Comparison of ENCODE assay signal across 19 cellular contexts in genomic region chr18:10070581-10071000, GRCh38.
A peak's percentile ranks its signal among the peaks of the same experiment; 100 is the strongest.
DNase-seq lines count a peak whose midpoint lies in the region; ATAC-seq and TF ChIP-seq lines count a peak whose summit lies in the region.
"Had no signal": no experiment of that assay in that cellular context is flagged by ENCODE, and none has a peak within 500 bp of the region (broad histone marks: within the 10 kb centered on the region; RNA-seq: fewer than 3 reads in every experiment).

No MANE protein-coding gene starts in this region.

- ATAC-seq in activated T-cell treated with anti-CD3 and anti-CD28 coated beads, Interleukin-2, amount 50 U/mL, for 72 hours (replicated peaks in 1 of 2), result no peak
- ATAC-seq: A549 had no signal

- no peak for TF ChIP-seq CTCF in choroid plexus epithelial cell (conservative IDR thresholded peaks at IDR 0.05; ENCODE audit: low read depth, low read length)

- no peak overlapping the region for H3K4me3 Mint-ChIP-seq in activated T-cell treated with anti-CD3 and anti-CD28 coated beads, Interleukin-2, amount 50 U/mL, for 72 hours
- H3K4me3 Mint-ChIP-seq: CD4-positive, CD25-positive, alpha-beta regulatory T cell; HFFc6 had no signal

- H3K36me3 Mint-ChIP-seq in activated T-cell treated with anti-CD3 and anti-CD28 coated beads, Interleukin-2, amount 50 U/mL, for 72 hours (ENCODE audit: insufficient read depth in 2 of 2), result no peaks in the 10 kb centered on the region
- H3K36me3 Mint-ChIP-seq: CD4-positive, CD25-positive, alpha-beta regulatory T cell had no signal

- no peaks in the 10 kb centered on the region for H3K4me1 Mint-ChIP-seq in activated T-cell treated with anti-CD3 and anti-CD28 coated beads, Interleukin-2, amount 50 U/mL, for 72 hours (ENCODE audit: low read depth)
- H3K4me1 Mint-ChIP-seq: CD4-positive, CD25-positive, alpha-beta regulatory T cell had no signal

- peaks cover 3% of the 10 kb centered on the region for H3K27me3 Mint-ChIP-seq in activated T-cell treated with anti-CD3 and anti-CD28 coated beads, Interleukin-2, amount 50 U/mL, for 72 hours (ENCODE audit: low read depth)

- DNase-seq in Ammon's horn (ENCODE audit: low spot score) (peak; percentile 25), NCI-H526 treated with DMSO at 0.1 percent for 48 hours (lab: John Stamatoyannopoulos, UW) (peak; percentile 4), choroid plexus epithelial cell (ENCODE audit: low read depth) (peak; percentile 61), kidney tubule cell (ENCODE audit: low spot score) (peak; percentile 6), medulla oblongata (ENCODE audit: extremely low spot score) (no peak), GM03348 (ENCODE audit: low spot score) (no peak)
- DNase-seq in activated T-cell treated with anti-CD3 and anti-CD28 coated beads, Interleukin-2, amount 50 U/mL, for 72 hours, result no peak
- no peak for DNase-seq in activated effector memory CD4-positive, alpha-beta T cell treated with anti-CD3 and anti-CD28 coated beads, Interleukin-2, amount 50 U/mL, for 16 hours
- DNase-seq: AML-193; Calu3; CD4-positive, CD25-positive, alpha-beta regulatory T cell; DND-41; GDM1; GOT3; HFFc6; KG1; NCI-H1092; NCI-H345 had no signal

- H3K4me3 ChIP-seq in choroid plexus epithelial cell (ENCODE audit: low read depth, low read length), result no peak overlapping the region
- H3K4me3 ChIP-seq: A549 had no signal

- H3K27ac Mint-ChIP-seq in activated T-cell treated with anti-CD3 and anti-CD28 coated beads, Interleukin-2, amount 50 U/mL, for 72 hours, result no peak overlapping the region
- H3K27ac Mint-ChIP-seq: CD4-positive, CD25-positive, alpha-beta regulatory T cell; HFFc6 had no signal

- H3K9me3 Mint-ChIP-seq in activated T-cell treated with anti-CD3 and anti-CD28 coated beads, Interleukin-2, amount 50 U/mL, for 72 hours, result no peaks in the 10 kb centered on the region
- H3K9me3 Mint-ChIP-seq: CD4-positive, CD25-positive, alpha-beta regulatory T cell; HFFc6 had no signal

Comparison
In these comparisons a context has a peak if more than half of its experiments do, and no peak if none do; other contexts are left out.
1. DNase-seq: peak in Ammon's horn (single experiment), NCI-H526 treated with DMSO at 0.1 percent for 48 hours (single experiment), choroid plexus epithelial cell (single experiment) and kidney tubule cell (single experiment); none in activated T-cell treated with anti-CD3 and anti-CD28 coated beads, Interleukin-2, amount 50 U/mL, for 72 hours (0 of 2), medulla oblongata (single experiment), GM03348 (single experiment) and activated effector memory CD4-positive, alpha-beta T cell treated with anti-CD3 and anti-CD28 coated beads, Interleukin-2, amount 50 U/mL, for 16 hours (single experiment).